1 cellular context compared by ENCODE assay signal in genomic region chr5:1185652-1186350, GRCh38.
A peak's percentile ranks its signal among the peaks of the same experiment; 100 is the strongest.
TF ChIP-seq lines count a peak whose summit lies in the region.

No MANE protein-coding gene starts in this region.

TF ChIP-seq in HepG2, 621 proteins besides CTCF, POLR2A, EP300 and RAD21 (continued from another document and continues in another):
- TF ChIP-seq ZNF546 (CRISPR knock-in tag; conservative IDR thresholded peaks at IDR 0.05) (no peak), ISL2 (CRISPR knock-in tag; IDR thresholded peaks at IDR 0.05) (peak; percentile 77; the same call in 1 of the 2 replicates), HIVEP1 (CRISPR knock-in tag; IDR thresholded peaks at IDR 0.05) (no peak), ATAD3A (CRISPR knock-in tag; IDR thresholded peaks at IDR 0.05) (no peak), ZNF18 (CRISPR knock-in tag; IDR thresholded peaks at IDR 0.05; ENCODE audit: insufficient replicate concordance) (no peak), TMF1 (CRISPR knock-in tag; IDR thresholded peaks at IDR 0.05; ENCODE audit: low read depth) (peak; percentile 38; the same call in 1 of the 2 replicates), ZBTB43 (CRISPR knock-in tag; conservative IDR thresholded peaks at IDR 0.05) (no peak), AGO2 (optimal IDR thresholded peaks at IDR 0.05; ENCODE audit: low read depth, low read length) (peak; percentile 30), ZNF775 (CRISPR knock-in tag; IDR thresholded peaks at IDR 0.05; ENCODE audit: borderline replicate concordance) (no peak), ZBTB38 (CRISPR knock-in tag; IDR thresholded peaks at IDR 0.05) (0 out of 2 replicates have a peak, but pooled peaks have one; percentile 23), ZNF619 (CRISPR knock-in tag; IDR thresholded peaks at IDR 0.05) (no peak), KMT2A (CRISPR knock-in tag; IDR thresholded peaks at IDR 0.05) (peak; percentile 13; the same call in 1 of the 2 replicates), ZBTB4 (CRISPR knock-in tag; IDR thresholded peaks at IDR 0.05; ENCODE audit: borderline replicate concordance) (no peak), ARID4A (CRISPR knock-in tag; IDR thresholded peaks at IDR 0.05; ENCODE audit: borderline replicate concordance) (peak; percentile 69; the same call in 1 of the 2 replicates), THAP9 (CRISPR knock-in tag; IDR thresholded peaks at IDR 0.05; ENCODE audit: borderline replicate concordance) (peak; percentile 58; the same call in 1 of the 2 replicates), HINFP (CRISPR knock-in tag; IDR thresholded peaks at IDR 0.05; ENCODE audit: low read depth) (peak; percentile 51; the same call in 1 of the 2 replicates), CBX2 (IDR thresholded peaks at IDR 0.05; ENCODE audit: low read depth, low read length) (no peak), CBX2 (CRISPR knock-in tag; IDR thresholded peaks at IDR 0.05; ENCODE audit: low read depth) (no peak), SNAPC2 (CRISPR knock-in tag; IDR thresholded peaks at IDR 0.05) (0 out of 2 replicates have a peak, but pooled peaks have one; percentile 81), IRX3 (CRISPR knock-in tag; IDR thresholded peaks at IDR 0.05; ENCODE audit: borderline replicate concordance, low read depth) (0 out of 2 replicates have a peak, but pooled peaks have one; percentile 30), ZNF136 (CRISPR knock-in tag; IDR thresholded peaks at IDR 0.05; ENCODE audit: low read depth) (peak; percentile 33; the same call in 1 of the 2 replicates), ATF7-NPFF (CRISPR knock-in tag; IDR thresholded peaks at IDR 0.05; ENCODE audit: low read depth) (peak; percentile 70; the same call in 1 of the 2 replicates), ZNF552 (CRISPR knock-in tag; IDR thresholded peaks at IDR 0.05; ENCODE audit: borderline replicate concordance) (0 out of 2 replicates have a peak, but pooled peaks have one; percentile 69), CAMTA2 (CRISPR knock-in tag; IDR thresholded peaks at IDR 0.05; ENCODE audit: borderline replicate concordance) (no peak), ARNT2 (CRISPR knock-in tag; IDR thresholded peaks at IDR 0.05; ENCODE audit: low read depth) (peak; percentile 74; the same call in 1 of the 2 replicates), TAF1 (CRISPR knock-in tag; IDR thresholded peaks at IDR 0.05) (peak; percentile 48; the same call in 1 of the 2 replicates), ZNF772 (CRISPR knock-in tag; IDR thresholded peaks at IDR 0.05) (peak; percentile 20; the same call in 1 of the 2 replicates), TCF12 (IDR thresholded peaks at IDR 0.05) (no peak), TCF12 (CRISPR knock-in tag; IDR thresholded peaks at IDR 0.05) (peak; percentile 62; the same call in 1 of the 2 replicates), MXI1 (IDR thresholded peaks at IDR 0.05; ENCODE audit: borderline replicate concordance, low read depth, low read length) (no peak), FOXP4 (CRISPR knock-in tag; IDR thresholded peaks at IDR 0.05) (peak; percentile 94), BCL6 (CRISPR knock-in tag; IDR thresholded peaks at IDR 0.05) (peak; percentile 94), ZSCAN5A (CRISPR knock-in tag; IDR thresholded peaks at IDR 0.05; ENCODE audit: borderline replicate concordance) (no peak), SOX5 (CRISPR knock-in tag; IDR thresholded peaks at IDR 0.05; ENCODE audit: borderline replicate concordance) (peak; percentile 77), PITX1 (CRISPR knock-in tag; IDR thresholded peaks at IDR 0.05) (peak; percentile 89), ZNF280D (CRISPR knock-in tag; IDR thresholded peaks at IDR 0.05) (0 out of 2 replicates have a peak, but pooled peaks have one; percentile 29)
